ENCODE assay signal across 8 cellular contexts in genomic region chrX:133415276-133416105, GRCh38. TPM values are rescaled to one million over a fixed set of nuclear protein-coding genes. Genes with fewer than 3 reads are reported as not detected.
A peak's percentile ranks its signal among the peaks of the same experiment; 100 is the strongest.
DNase-seq lines count a peak whose midpoint lies in the region; ATAC-seq, FAIRE-seq and TF ChIP-seq lines count a peak whose summit lies in the region.

TSS of gene GPC4 (minus strand) at chrX:133415489. CDS start at chrX:133414965, 524 bp downstream.

- H3K27me3 ChIP-seq in iPS-15b (ENCODE audit: control insufficient read depth, insufficient read depth, low read length) (peaks cover 7% of the 10 kb centered on the region), gastrocnemius medialis (no peaks in the 10 kb centered on the region)

- intact Hi-C loops in gastrocnemius medialis (cut with DNase I; ENCODE audit: low total_unique reads), result loop anchor here (10.0 kb wide), 1 partner anchor 129 kb away; no protein-coding TSS in a partner anchor

- TF ChIP-seq CTCF in gastrocnemius medialis (IDR thresholded peaks at IDR 0.05 in 4 of 5, conservative IDR thresholded peaks at IDR 0.05 in 1 of 5), result no peak

- FAIRE-seq in HTR-8/SVneo (lab: Jason Lieb, UNC), result no peak

- peak within 1 kb of the TSS; percentile 90 for H3K9ac ChIP-seq in iPS-15b (ENCODE audit: low read depth, low read length)

- no peaks in the 10 kb centered on the region for H3K9me3 ChIP-seq in iPS-15b (ENCODE audit: control insufficient read depth, insufficient read depth, low read length)
- H3K9me3 ChIP-seq in gastrocnemius medialis, result no peaks in the 10 kb centered on the region

- in situ Hi-C loops in gastrocnemius medialis (cut with MboI; ENCODE audit: low sequenced_read_pairs in 4 of 4), result no loop called here

- no peak for TF ChIP-seq RAD21 in Ishikawa (IDR thresholded peaks at IDR 0.05; ENCODE audit: low read depth)

- DNase-seq in Daoy (ENCODE audit: low read depth) (peak; percentile 69), amygdala (lab: John Stamatoyannopoulos, UW) (peak in 43 of 56 donors; percentile 1 to 63 (median 22)), gastrocnemius medialis (peak; percentile 53 to 70), HTR-8/SVneo (ENCODE audit: insufficient read length, low spot score) (no peak)

- peak within 1 kb of the TSS; percentile 92 for H3K4me3 ChIP-seq in iPS-15b (ENCODE audit: low read depth, low read length)
- peak within 1 kb of the TSS; percentile 59 to 79 (median 72) for H3K4me3 ChIP-seq in gastrocnemius medialis

- ATAC-seq in gastrocnemius medialis (peak; percentile 78 to 81), HG03196 (IDR thresholded peaks at IDR 0.05; ENCODE audit: unreplicated experiment) (no peak), GM18867 (IDR thresholded peaks at IDR 0.05; ENCODE audit: unreplicated experiment) (no peak)

- peaks cover 18% of the 10 kb centered on the region for H3K4me1 ChIP-seq in iPS-15b (ENCODE audit: control insufficient read depth, insufficient read depth, low read length)
- peaks cover 0 to 11% of the 10 kb centered on the region in 2 donors for H3K4me1 ChIP-seq in gastrocnemius medialis

- H3K36me3 ChIP-seq in iPS-15b (ENCODE audit: control insufficient read depth, insufficient read depth, low read length) (peaks cover 7% of the 10 kb centered on the region), gastrocnemius medialis (no peaks in the 10 kb centered on the region)

- H3K27ac ChIP-seq in gastrocnemius medialis, result peak within 1 kb of the TSS; percentile 80 to 86 (median 82)

- peak; percentile 76 for TF ChIP-seq POLR2A in gastrocnemius medialis (IDR thresholded peaks at IDR 0.05)

- TF ChIP-seq EP300 in Ishikawa (IDR thresholded peaks at IDR 0.05; ENCODE audit: borderline replicate concordance), result no peak

TF ChIP-seq in Ishikawa, 13 proteins besides CTCF, POLR2A, EP300 and RAD21:
- TF ChIP-seq USF1 (IDR thresholded peaks at IDR 0.05) (peak; percentile 55), EGR1 (IDR thresholded peaks at IDR 0.05) (no peak), TCF12 (IDR thresholded peaks at IDR 0.05; ENCODE audit: low read depth) (no peak), ZBTB7A (IDR thresholded peaks at IDR 0.05; ENCODE audit: low read depth) (0 out of 2 replicates have a peak, but pooled peaks have one; percentile 65)

RNA-seq across cellular contexts. Expression of gene GPC4, which starts in this region (rescaled TPM):
- total RNA-seq in Daoy (2014; rRNA removed; shearing (Covaris generic)), result 1.3 and 2.5 TPM in 2 replicates
- total RNA-seq in gastrocnemius medialis, result 10 to 100 TPM in 2 of 4 donors, 1 to 10 TPM in 2; 3.1 to 14.9 (median 9.6) TPM

Comparison
In these comparisons a context has a peak if more than half of its experiments do, and no peak if none do; other contexts are left out.
1. ATAC-seq: peak in gastrocnemius medialis (2 of 2); none in HG03196 (single experiment) and GM18867 (single experiment).